Comparison of ENCODE assay signal across 18 cellular contexts in genomic region chr5:107203231-107203630, GRCh38.
"Had no signal": no experiment of that assay in that cellular context is flagged by ENCODE, and none has a peak within 500 bp of the region (broad histone marks: within the 10 kb centered on the region; RNA-seq: fewer than 3 reads in every experiment).

No MANE protein-coding gene starts in this region.

- H3K27me3 ChIP-seq: brain microvascular endothelial cell, gastroesophageal sphincter, heart left ventricle, tibial artery had no signal

- DNase-seq: activated CD4-positive, alpha-beta T cell treated with anti-CD3 and anti-CD28 coated beads, Interleukin-2, amount 50 U/mL, for 1 hour; activated CD8-positive, alpha-beta memory T cell treated with anti-CD3 and anti-CD28 coated beads, Interleukin-2, amount 50 U/mL, for 4 hours; activated effector memory CD4-positive, alpha-beta T cell treated with Interleukin-2 at 50 U/mL for 16 hours; activated naive CD4-positive, alpha-beta T cell treated with anti-CD3 and anti-CD28 coated beads, Interleukin-2, amount 10 ng/mL, durations not matched to agents 7 days and 5 days; activated naive CD8-positive, alpha-beta T cell treated with anti-CD3 and anti-CD28 coated beads, Interleukin-2, amount 50 U/mL, for 24 hours; activated T-cell treated with anti-CD3 and anti-CD28 coated beads, Interleukin-2, amount 50 U/mL, for 4 hours; aorta; brain microvascular endothelial cell; central memory CD4-positive, alpha-beta T cell; heart left ventricle; left ventricle myocardium superior; stimulated activated CD4-positive, alpha-beta T cell treated with anti-CD3 and anti-CD28 coated beads, Interleukin-2, amount 100 ng/mL, for 24 hours; stimulated activated naive CD4-positive, alpha-beta T cell treated with Interleukin-2 at 50 U/mL for 16 hours; substantia nigra; tibial artery had no signal

- H3K27ac ChIP-seq: brain microvascular endothelial cell, gastroesophageal sphincter, heart left ventricle, tibial artery had no signal

- H3K4me1 ChIP-seq: gastroesophageal sphincter, tibial artery had no signal

- H3K36me3 ChIP-seq: brain microvascular endothelial cell, gastroesophageal sphincter, heart left ventricle, tibial artery had no signal

- H3K9me3 ChIP-seq: gastroesophageal sphincter, heart left ventricle, tibial artery had no signal

- H3K4me3 ChIP-seq: gastroesophageal sphincter, heart left ventricle, tibial artery had no signal

- ATAC-seq: activated CD4-positive, CD25-positive, alpha-beta regulatory T cell treated with anti-CD3 and anti-CD28 coated beads, Interleukin-2, amount 50 U/mL, for 24 hours; activated naive CD8-positive, alpha-beta T cell treated with anti-CD3 and anti-CD28 coated beads, Interleukin-2, amount 50 U/mL, for 24 hours; activated T-cell treated with anti-CD3 and anti-CD28 coated beads, Interleukin-2, amount 50 U/mL, for 4 hours; gastroesophageal sphincter; heart left ventricle; left ventricle myocardium superior had no signal

- FAIRE-seq: colon had no signal
